8 cellular contexts compared by ENCODE assay signal in genomic region chr10:73940634-73941221, GRCh38. TPM values are rescaled to one million over a fixed set of nuclear protein-coding genes. Genes with fewer than 3 reads are reported as not detected.
A peak's percentile ranks its signal among the peaks of the same experiment; 100 is the strongest.
DNase-seq lines count a peak whose midpoint lies in the region; ATAC-seq and TF ChIP-seq lines count a peak whose summit lies in the region.

No MANE protein-coding gene starts in this region.

- in situ Hi-C loops in Caki2 (cut with HindIII; ENCODE audit: low pct_unique_long_range_greater_than_20kb, low sequenced_read_pairs): no loop called here

- peak; percentile 65 for ATAC-seq in GM21825 (IDR thresholded peaks at IDR 0.05; ENCODE audit: unreplicated experiment)
- peak; percentile 100 for ATAC-seq in activated CD4-positive, alpha-beta T cell treated with anti-CD3 and anti-CD28 coated beads for 36 hours
- peak; percentile 99 for ATAC-seq in left lobe of liver

- H3K4me1 Mint-ChIP-seq in activated CD4-positive, alpha-beta T cell treated with anti-CD3 and anti-CD28 coated beads for 36 hours: peaks cover 4% of the 10 kb centered on the region

- DNase-seq in Caki2 (ENCODE audit: low read depth) (peak; percentile 63), NB4 (ENCODE audit: low read depth) (peak; percentile 84), cerebellum (ENCODE audit: low spot score) (peak; percentile 54), left lobe of liver (ENCODE audit: low spot score) (peak; percentile 80), NCI-H2081 (lab: John Stamatoyannopoulos, UW) (no peak)
- peak; percentile 91 for DNase-seq in activated CD4-positive, alpha-beta T cell treated with anti-CD3 and anti-CD28 coated beads for 36 hours
- peak; percentile 88 to 90 for DNase-seq in stimulated activated CD4-positive, alpha-beta T cell treated with anti-CD3 and anti-CD28 coated beads, Interleukin-2, amount 100 ng/mL, for 24 hours

- TF ChIP-seq POLR2A in NB4 (IDR thresholded peaks at IDR 0.05; ENCODE audit: extremely low read depth, insufficient read length): no peak

- peak; percentile 89 for TF ChIP-seq CTCF in NB4 (IDR thresholded peaks at IDR 0.05; ENCODE audit: low read depth, low read length)

- H3K36me3 Mint-ChIP-seq in activated CD4-positive, alpha-beta T cell treated with anti-CD3 and anti-CD28 coated beads for 36 hours (ENCODE audit: low read depth): no peaks in the 10 kb centered on the region

- H3K27me3 Mint-ChIP-seq in activated CD4-positive, alpha-beta T cell treated with anti-CD3 and anti-CD28 coated beads for 36 hours: no peaks in the 10 kb centered on the region

- H3K9me3 Mint-ChIP-seq in activated CD4-positive, alpha-beta T cell treated with anti-CD3 and anti-CD28 coated beads for 36 hours (ENCODE audit: low read depth): no peaks in the 10 kb centered on the region

- CTCF ChIA-PET in activated CD4-positive, alpha-beta T cell treated with anti-CD3 and anti-CD28 coated beads for 36 hours (lab: Charles Lee): interaction anchor here (0.6 to 21.4 kb wide), 50 partner anchors 9 to 183 kb away, joined by 3 to 375 read pairs (median 5); partner anchors contain the start of genes CAMK2G and PLAU

- intact Hi-C loops in activated CD4-positive, alpha-beta T cell treated with anti-CD3 and anti-CD28 coated beads for 36 hours (cut with DNase I, micrococcal nuclease): loop anchor here (1.0 to 2.0 kb wide), 5 partner anchors 32 to 92 kb away; no protein-coding TSS in a partner anchor

- peak overlapping the region; percentile 17 for H3K4me3 ChIP-seq in NB4 (ENCODE audit: low read depth, low read length)

- H3K4me3 Mint-ChIP-seq in activated CD4-positive, alpha-beta T cell treated with anti-CD3 and anti-CD28 coated beads for 36 hours: no peak overlapping the region

- POLR2A ChIA-PET in activated CD4-positive, alpha-beta T cell treated with anti-CD3 and anti-CD28 coated beads for 36 hours (lab: Charles Lee): interaction anchor here (1.0 to 2.0 kb wide), 2 partner anchors 55 to 61 kb away, joined by 4 to 5 read pairs; no protein-coding TSS in a partner anchor

- no peak overlapping the region for H3K27ac Mint-ChIP-seq in activated CD4-positive, alpha-beta T cell treated with anti-CD3 and anti-CD28 coated beads for 36 hours

RNA-seq across cellular contexts. Expression of gene PLAU, which starts 29.8 kb away (rescaled TPM):
- total RNA-seq in Caki2 (2014; rRNA removed; shearing (Covaris generic); ENCODE audit: low replicate concordance): 27.6 and 31.4 TPM in 2 replicates
- total RNA-seq in activated CD4-positive, alpha-beta T cell treated with anti-CD3 and anti-CD28 coated beads for 36 hours: under 1 TPM in 1 of 2 experiments, not detected in 1; 0.16 TPM
- total RNA-seq in cerebellum: 1.00 TPM
- 0.50 TPM for total RNA-seq in left lobe of liver

RNA-seq across cellular contexts. Expression of gene VCL, which starts 57.2 kb away (rescaled TPM):
- total RNA-seq in Caki2 (2014; rRNA removed; shearing (Covaris generic); ENCODE audit: low replicate concordance): 95.8 and 96.6 TPM in 2 replicates
- 10 to 100 TPM; 20.7 to 22.7 TPM for total RNA-seq in activated CD4-positive, alpha-beta T cell treated with anti-CD3 and anti-CD28 coated beads for 36 hours
- 23.0 TPM for total RNA-seq in cerebellum
- total RNA-seq in left lobe of liver: 14.5 TPM

Comparison
In these comparisons a context has a peak if more than half of its experiments do, and no peak if none do; other contexts are left out.
1. DNase-seq: peak in Caki2 (single experiment), NB4 (single experiment), activated CD4-positive, alpha-beta T cell treated with anti-CD3 and anti-CD28 coated beads for 36 hours (single experiment), cerebellum (single experiment), left lobe of liver (single experiment) and stimulated activated CD4-positive, alpha-beta T cell treated with anti-CD3 and anti-CD28 coated beads, Interleukin-2, amount 100 ng/mL, for 24 hours (2 of 2); none in NCI-H2081 (0 of 2).
2. RNA of gene PLAU, which starts 29.8 kb away (total RNA-seq): 27.6 to 31.4 TPM in Caki2; 1.00 TPM in cerebellum (single experiment), 0.50 TPM in left lobe of liver (single experiment) and 0.16 TPM in activated CD4-positive, alpha-beta T cell treated with anti-CD3 and anti-CD28 coated beads for 36 hours; every median in the first group is over 10 times any median in the second.
3. Peak in every context shown above with its lines, with median percentiles within 50 percentile points of each other: ATAC-seq.